In genomic region chr11:36300651-36301050, GRCh38 we compare ENCODE assay signal across 10 cellular contexts. TPM values are rescaled to one million over a fixed set of nuclear protein-coding genes. Genes with fewer than 3 reads are reported as not detected.
DNase-seq lines count a peak whose midpoint lies in the region; ATAC-seq and TF ChIP-seq lines count a peak whose summit lies in the region.
"Had no signal": no experiment of that assay in that cellular context is flagged by ENCODE, and none has a peak within 500 bp of the region (broad histone marks: within the 10 kb centered on the region; RNA-seq: fewer than 3 reads in every experiment).

No MANE protein-coding gene starts in this region.

- H3K4me3 ChIP-seq in astrocyte of the spinal cord (ENCODE audit: low read depth, low read length): no peak overlapping the region
- no peak overlapping the region for H3K4me3 ChIP-seq in right cardiac atrium (ENCODE audit: low read length)
- H3K4me3 ChIP-seq in stomach: no peak overlapping the region

- peak; percentile 88 to 92 for ATAC-seq in right cardiac atrium

- in situ Hi-C loops in astrocyte of the spinal cord (cut with HindIII; ENCODE audit: low sequenced_read_pairs): no loop called here

- H3K27ac ChIP-seq in right cardiac atrium (ENCODE audit: low read length) (no peak overlapping the region), stomach (no peak overlapping the region)

- intact Hi-C loops in right cardiac atrium (cut with DNase I) (loop anchor here in 1 of 4 donors (10.0 kb wide), 1 partner anchor 164 kb away; no protein-coding TSS in a partner anchor), stomach (cut with DNase I; ENCODE audit: low total_unique reads) (loop anchor here (10.0 kb wide), 2 partner anchors 64 to 174 kb away; no protein-coding TSS in a partner anchor)

- H3K27me3 ChIP-seq in right cardiac atrium (ENCODE audit: control insufficient read depth, insufficient read depth): no peaks in the 10 kb centered on the region
- no peaks in the 10 kb centered on the region for H3K27me3 ChIP-seq in stomach

- no peak for TF ChIP-seq CTCF in astrocyte of the spinal cord (IDR thresholded peaks at IDR 0.05; ENCODE audit: low read depth, low read length)
- TF ChIP-seq CTCF in stomach (IDR thresholded peaks at IDR 0.05): no peak

- peak; percentile 29 for DNase-seq in NCI-H1092 treated with DMSO at 0.1 percent for 48 hours (lab: John Stamatoyannopoulos, UW)
- peak; percentile 62 for DNase-seq in astrocyte of the spinal cord (ENCODE audit: low read depth, low spot score)
- peak; percentile 56 to 82 (median 79) for DNase-seq in right cardiac atrium
- DNase-seq in stomach: peak; percentile 91
- DNase-seq in D341Med (ENCODE audit: low spot score): no peak
- no peak for DNase-seq in OCI-M2 (lab: John Stamatoyannopoulos, UW; ENCODE audit: unreplicated experiment)
- DNase-seq in activated CD4-positive, alpha-beta T cell treated with anti-CD3 and anti-CD28 coated beads, Interleukin-2, amount 50 U/mL, for 1 hour: no peak
- DNase-seq in NCI-H1048 (lab: John Stamatoyannopoulos, UW): no peak
- DNase-seq: DMS53, HCEC 1CT had no signal

- H3K4me1 ChIP-seq in right cardiac atrium (ENCODE audit: control insufficient read depth, insufficient read depth, low read length) (no peaks in the 10 kb centered on the region), stomach (peaks cover 5 to 11% (median 10%) of the 10 kb centered on the region in 4 donors)

- no peak for TF ChIP-seq EP300 in stomach (IDR thresholded peaks at IDR 0.05)

- TF ChIP-seq POLR2A in stomach (IDR thresholded peaks at IDR 0.05): no peak

- H3K9me3 ChIP-seq in right cardiac atrium (ENCODE audit: control insufficient read depth, low read length) (no peaks in the 10 kb centered on the region), stomach (no peaks in the 10 kb centered on the region)

- WGBS in right cardiac atrium: 18% methylated on average over 3 of the region's 3 CpGs
- WGBS in stomach, 5 donors: 16 to 45% (median 19%) methylated on average over 3 of the region's 3 CpGs

- H3K36me3 ChIP-seq in stomach: no peaks in the 10 kb centered on the region

RNA-seq across cellular contexts. Expression of gene PRR5L, which starts 4.6 kb away (rescaled TPM):
- total RNA-seq in right cardiac atrium: 1 to 10 TPM; 1.4 to 5.0 (median 2.6) TPM
- polyA plus RNA-seq in right cardiac atrium: 0.52 TPM
- total RNA-seq in stomach: 100 to 1,000 TPM in 1 of 5 donors, 10 to 100 TPM in 1, 1 to 10 TPM in 2, not detected in 1; 2.2 to 274 (median 50.9) TPM
- polyA plus RNA-seq in stomach: 1 to 10 TPM; 1.4 to 2.4 (median 1.6) TPM

RNA-seq across cellular contexts. Expression of gene COMMD9, which starts 11.4 kb away (rescaled TPM):
- 10 to 100 TPM; 35.8 to 51.8 (median 41.4) TPM for total RNA-seq in right cardiac atrium
- 35.2 TPM for polyA plus RNA-seq in right cardiac atrium
- 10 to 100 TPM in 4 of 5 donors, 1 to 10 TPM in 1; 2.9 to 53.8 (median 34.4) TPM for total RNA-seq in stomach
- polyA plus RNA-seq in stomach: 10 to 100 TPM; 25.7 to 34.2 (median 28.3) TPM

Comparison
In these comparisons a context has a peak if more than half of its experiments do, and no peak if none do; other contexts are left out.
1. DNase-seq: peak in NCI-H1092 treated with DMSO at 0.1 percent for 48 hours (single experiment), astrocyte of the spinal cord (single experiment), right cardiac atrium (3 of 3) and stomach (single experiment); none in D341Med (single experiment), OCI-M2 (single experiment), activated CD4-positive, alpha-beta T cell treated with anti-CD3 and anti-CD28 coated beads, Interleukin-2, amount 50 U/mL, for 1 hour (single experiment) and NCI-H1048 (single experiment).